1 cellular context compared by ENCODE assay signal in genomic region chr14:63641473-63642228, GRCh38.
TF ChIP-seq lines count a peak whose summit lies in the region.

Gene WDR89, minus strand, starts transcription at chr14:63641871. Its CDS starts 41,929 bp downstream, at chr14:63599942.

TF ChIP-seq in HepG2, 621 proteins besides CTCF, POLR2A, EP300 and RAD21 (continued from another document and continues in another):
- TF ChIP-seq PAXIP1 (CRISPR knock-in tag; conservative IDR thresholded peaks at IDR 0.05) (peak; percentile 10), ZBTB7B (CRISPR knock-in tag; IDR thresholded peaks at IDR 0.05) (no peak), ZFYVE20 (CRISPR knock-in tag; IDR thresholded peaks at IDR 0.05; ENCODE audit: borderline replicate concordance, low read depth) (no peak), ZNF614 (CRISPR knock-in tag; IDR thresholded peaks at IDR 0.05; ENCODE audit: borderline replicate concordance) (peak; percentile 71), THYN1 (CRISPR knock-in tag; IDR thresholded peaks at IDR 0.05; ENCODE audit: borderline replicate concordance, low read depth) (no peak), ZNF296 (CRISPR knock-in tag; conservative IDR thresholded peaks at IDR 0.05) (no peak), BORCS8-MEF2B (CRISPR knock-in tag; IDR thresholded peaks at IDR 0.05) (peak; percentile 91), GTF3A (CRISPR knock-in tag; conservative IDR thresholded peaks at IDR 0.05) (no peak), SP140L (CRISPR knock-in tag; IDR thresholded peaks at IDR 0.05; ENCODE audit: borderline replicate concordance) (no peak), ZNF770 (CRISPR knock-in tag; IDR thresholded peaks at IDR 0.05) (peak; percentile 68; the same call in 1 of the 2 replicates), KDM5B (CRISPR knock-in tag; IDR thresholded peaks at IDR 0.05; ENCODE audit: borderline replicate concordance) (peak; percentile 98), TCF7 (IDR thresholded peaks at IDR 0.05; ENCODE audit: low read depth) (no peak), ZNF101 (CRISPR knock-in tag; IDR thresholded peaks at IDR 0.05; ENCODE audit: borderline replicate concordance, low read depth) (no peak), ZNF136 (CRISPR knock-in tag; IDR thresholded peaks at IDR 0.05; ENCODE audit: low read depth) (peak; percentile 94), REST (IDR thresholded peaks at IDR 0.05; ENCODE audit: borderline replicate concordance in 1 of 2, low read depth in 1 of 2, low read length in 2 of 2) (peak in 1 of 2 experiments; percentile 73; a peak in 1 of 4 replicates), TFE3 (CRISPR knock-in tag; IDR thresholded peaks at IDR 0.05) (peak; percentile 74; the same call in 1 of the 2 replicates), SNAPC4 (CRISPR knock-in tag; IDR thresholded peaks at IDR 0.05) (peak; percentile 83; the same call in 1 of the 2 replicates), ZFP36L2 (CRISPR knock-in tag; IDR thresholded peaks at IDR 0.05) (no peak), ELK4 (CRISPR knock-in tag; IDR thresholded peaks at IDR 0.05; ENCODE audit: borderline replicate concordance) (0 out of 2 replicates have a peak, but pooled peaks have one; percentile 65), HMGXB3 (CRISPR knock-in tag; IDR thresholded peaks at IDR 0.05; ENCODE audit: borderline replicate concordance) (peak; percentile 78; the same call in 1 of the 2 replicates), TP53 (CRISPR knock-in tag; conservative IDR thresholded peaks at IDR 0.05) (0 out of 2 replicates have a peak, but pooled peaks have one; percentile 23), ZNF605 (CRISPR knock-in tag; IDR thresholded peaks at IDR 0.05) (peak; percentile 99), TEF (CRISPR knock-in tag; IDR thresholded peaks at IDR 0.05) (peak; percentile 80), PLSCR1 (CRISPR knock-in tag; IDR thresholded peaks at IDR 0.05; ENCODE audit: borderline replicate concordance) (no peak), CREB3 (CRISPR knock-in tag; IDR thresholded peaks at IDR 0.05) (peak; percentile 70; the same call in 1 of the 2 replicates)
